In genomic region chr5:61270510-61271165, GRCh38 we compare ENCODE assay signal across 18 cellular contexts.
A peak's percentile ranks its signal among the peaks of the same experiment; 100 is the strongest.
DNase-seq lines count a peak whose midpoint lies in the region; ATAC-seq lines count a peak whose summit lies in the region.
"Had no signal": no experiment of that assay in that cellular context is flagged by ENCODE, and none has a peak within 500 bp of the region (broad histone marks: within the 10 kb centered on the region; RNA-seq: fewer than 3 reads in every experiment).

No MANE protein-coding gene starts in this region.

- no peak overlapping the region for H3K4me3 ChIP-seq in CD4-positive, CD25-positive, alpha-beta regulatory T cell (ENCODE audit: low read depth, low read length)
- H3K4me3 ChIP-seq: BLaER1 treated with 17β-estradiol and CSF1 and Interleukin-3, amounts not matched to agents 10 nM and 100 nM; GM12878 had no signal

- peak overlapping the region; percentile 31 to 75 (median 61) for H3K27ac Mint-ChIP-seq in CD4-positive, CD25-positive, alpha-beta regulatory T cell
- H3K27ac Mint-ChIP-seq: B cell, H9 had no signal

- H3K27ac ChIP-seq in CD4-positive, CD25-positive, alpha-beta regulatory T cell (ENCODE audit: insufficient read depth, low read length, poor library complexity, severe bottlenecking) = peak overlapping the region; percentile 19

- peaks cover 5 to 42% (median 10%) of the 10 kb centered on the region in 4 donors for H3K4me1 Mint-ChIP-seq in CD4-positive, CD25-positive, alpha-beta regulatory T cell

- H3K4me1 ChIP-seq in CD4-positive, CD25-positive, alpha-beta regulatory T cell (ENCODE audit: control insufficient read depth, insufficient read depth, low read length, poor library complexity, severe bottlenecking) = peaks cover 4% of the 10 kb centered on the region

- ATAC-seq in CD4-positive, CD25-positive, alpha-beta regulatory T cell (ENCODE audit: low read depth in 2 of 2) = no peak
- ATAC-seq: GM12878, HepG2 had no signal

- H3K36me3 ChIP-seq in CD4-positive, CD25-positive, alpha-beta regulatory T cell (ENCODE audit: control insufficient read depth, insufficient read depth, low read length) = no peaks in the 10 kb centered on the region
- H3K36me3 ChIP-seq: BLaER1 treated with 17β-estradiol and CSF1 and Interleukin-3, amounts not matched to agents 10 nM and 100 nM had no signal

- DNase-seq in CD4-positive, CD25-positive, alpha-beta regulatory T cell = no peak
- peak; percentile 75 for DNase-seq in RPMI8226
- peak; percentile 14 for DNase-seq in dermis blood vessel endothelial cell
- peak; percentile 55 for DNase-seq in kidney tubule cell (ENCODE audit: low spot score)
- DNase-seq in NOMO-1 (lab: John Stamatoyannopoulos, UW; ENCODE audit: unreplicated experiment in 2 of 2) = no peak
- DNase-seq in activated gamma-delta T cell treated with Interleukin-2 at 50 U/mL for 16 hours = no peak
- no peak for DNase-seq in KG1 (lab: John Stamatoyannopoulos, UW)
- DNase-seq: CD8-positive, alpha-beta memory T cell; COR-L47; DMS 273 treated with DMSO at 0.1 percent for 48 hours; DMS53; DND-41; EL; H9 had no signal

- H3K27me3 Mint-ChIP-seq in CD4-positive, CD25-positive, alpha-beta regulatory T cell = peaks cover 9% of the 10 kb centered on the region

- H3K9me3 ChIP-seq in CD4-positive, CD25-positive, alpha-beta regulatory T cell (ENCODE audit: control insufficient read depth in 2 of 2, low read length in 2 of 2) = no peaks in the 10 kb centered on the region

- no peaks in the 10 kb centered on the region for H3K27me3 ChIP-seq in CD4-positive, CD25-positive, alpha-beta regulatory T cell (ENCODE audit: control insufficient read depth, insufficient read depth, low read length)
- H3K27me3 ChIP-seq: BLaER1 treated with 17β-estradiol and CSF1 and Interleukin-3, amounts not matched to agents 10 nM and 100 nM had no signal

- peaks cover 0 to 1% (median 0%) of the 10 kb centered on the region in 7 donors for H3K9me3 Mint-ChIP-seq in CD4-positive, CD25-positive, alpha-beta regulatory T cell
- H3K9me3 Mint-ChIP-seq: CD8-positive, alpha-beta memory T cell; H9 had no signal

- no peak overlapping the region for H3K4me3 Mint-ChIP-seq in CD4-positive, CD25-positive, alpha-beta regulatory T cell
- H3K4me3 Mint-ChIP-seq: B cell; CD8-positive, alpha-beta memory T cell; H9 had no signal

- H3K36me3 Mint-ChIP-seq in CD4-positive, CD25-positive, alpha-beta regulatory T cell = no peaks in the 10 kb centered on the region
- H3K36me3 Mint-ChIP-seq: CD8-positive, alpha-beta memory T cell had no signal

Comparison
In these comparisons a context has a peak if more than half of its experiments do, and no peak if none do; other contexts are left out.
1. DNase-seq: peak in RPMI8226 (single experiment), dermis blood vessel endothelial cell (single experiment) and kidney tubule cell (single experiment); none in CD4-positive, CD25-positive, alpha-beta regulatory T cell (0 of 3), NOMO-1 (0 of 2), activated gamma-delta T cell treated with Interleukin-2 at 50 U/mL for 16 hours (single experiment) and KG1 (single experiment).